8 cellular contexts compared by ENCODE assay signal in the genomic region with DNA sequence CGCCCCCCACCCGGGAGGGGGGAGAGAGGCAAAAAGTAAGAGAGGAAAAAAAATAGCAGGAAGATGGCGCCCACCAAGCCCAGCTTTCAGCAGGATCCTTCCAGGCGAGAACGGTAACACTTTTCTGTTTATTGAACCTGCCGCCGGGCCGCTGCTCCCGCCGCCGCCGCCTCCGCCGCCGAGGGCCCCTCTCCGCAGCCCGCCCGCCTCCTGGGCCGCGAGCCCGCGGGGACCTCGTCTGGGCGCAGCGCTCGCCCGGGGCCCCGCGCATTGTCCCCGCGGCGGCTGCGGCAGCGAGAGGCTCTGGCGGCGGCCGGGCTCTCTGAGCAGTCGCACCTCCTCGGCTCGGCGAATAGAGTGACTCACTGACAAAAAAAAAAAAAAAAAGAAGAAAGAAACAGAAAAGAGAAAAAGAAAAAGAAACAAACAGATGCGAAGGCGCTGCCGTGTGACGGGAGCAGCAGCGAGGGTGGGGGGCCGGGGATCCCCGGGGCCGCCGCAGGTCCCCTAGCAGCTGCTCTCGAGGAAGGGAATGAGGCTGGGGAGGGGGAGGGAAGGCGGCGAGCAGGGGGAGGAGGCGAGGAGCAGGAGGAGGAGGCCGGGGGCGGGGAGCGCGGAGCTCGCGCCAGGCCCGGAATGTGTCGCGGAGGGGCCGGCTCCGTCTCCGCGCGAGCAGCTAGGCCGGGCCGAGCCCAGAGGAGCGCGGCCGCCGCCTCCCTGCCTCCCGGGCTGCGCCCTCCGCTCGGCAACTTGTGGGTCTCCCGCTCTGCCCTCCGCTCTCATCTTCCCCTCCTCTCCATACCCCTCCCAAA. TPM values are rescaled to one million over a fixed set of nuclear protein-coding genes. Genes with fewer than 3 reads are reported as not detected.
DNase-seq lines count a peak whose midpoint lies in the region; ATAC-seq, FAIRE-seq and TF ChIP-seq lines count a peak whose summit lies in the region.

No MANE protein-coding gene starts in this region.

- peaks cover 5% of the 10 kb centered on the region for H3K4me1 Mint-ChIP-seq in activated CD8-positive, alpha-beta memory T cell treated with anti-CD3 and anti-CD28 coated beads, Interleukin-2, amount 10 ng/mL, durations not matched to agents 7 days and 5 days
- H3K4me1 Mint-ChIP-seq in naive thymus-derived CD8-positive, alpha-beta T cell = peaks cover 5 to 25% (median 13%) of the 10 kb centered on the region in 4 donors

- peaks cover 1% of the 10 kb centered on the region for H3K36me3 Mint-ChIP-seq in activated CD8-positive, alpha-beta memory T cell treated with anti-CD3 and anti-CD28 coated beads, Interleukin-2, amount 10 ng/mL, durations not matched to agents 7 days and 5 days
- H3K36me3 Mint-ChIP-seq in naive thymus-derived CD8-positive, alpha-beta T cell = peaks cover 0 to 12% (median 9%) of the 10 kb centered on the region in 3 donors

- peak overlapping the region; percentile 43 for H3K4me3 Mint-ChIP-seq in activated CD8-positive, alpha-beta memory T cell treated with anti-CD3 and anti-CD28 coated beads, Interleukin-2, amount 10 ng/mL, durations not matched to agents 7 days and 5 days
- peak overlapping the region; percentile 65 to 89 (median 84) for H3K4me3 Mint-ChIP-seq in naive thymus-derived CD8-positive, alpha-beta T cell

- no peak for TF ChIP-seq CTCF in foreskin fibroblast (IDR thresholded peaks at IDR 0.05; ENCODE audit: low read depth, low read length)

- POLR2A ChIA-PET in naive thymus-derived CD8-positive, alpha-beta T cell (lab: Charles Lee) = interaction anchor here (0.7 kb wide), 1 partner anchor 1914 kb away, joined by 5 read pairs; the partner anchor contains the start of gene AP4S1

- peak overlapping the region; percentile 52 to 59 for H3K4me3 ChIP-seq in foreskin fibroblast (ENCODE audit: low read depth in 1 of 2, low read length in 2 of 2)

- no peak overlapping the region for H3K27ac Mint-ChIP-seq in activated CD8-positive, alpha-beta memory T cell treated with anti-CD3 and anti-CD28 coated beads, Interleukin-2, amount 10 ng/mL, durations not matched to agents 7 days and 5 days
- H3K27ac Mint-ChIP-seq in naive thymus-derived CD8-positive, alpha-beta T cell = peak overlapping the region in 2 of 10 donors; percentile 36 to 78

- no peak for FAIRE-seq in urothelium cell line (lab: Jason Lieb, UNC)

- H3K9me3 Mint-ChIP-seq in activated CD8-positive, alpha-beta memory T cell treated with anti-CD3 and anti-CD28 coated beads, Interleukin-2, amount 10 ng/mL, durations not matched to agents 7 days and 5 days (ENCODE audit: low read depth) = peaks cover 1% of the 10 kb centered on the region
- H3K9me3 Mint-ChIP-seq in naive thymus-derived CD8-positive, alpha-beta T cell = peaks cover 0 to 6% (median 0%) of the 10 kb centered on the region in 9 donors

- peak; percentile 11 for DNase-seq in activated naive CD4-positive, alpha-beta T cell treated with Interleukin-2 at 50 U/mL for 16 hours
- DNase-seq in activated naive CD4-positive, alpha-beta T cell (lab: John Stamatoyannopoulos, UW) = no peak
- DNase-seq in NCI-H1105 (lab: John Stamatoyannopoulos, UW) = peak; percentile 60
- DNase-seq in activated CD8-positive, alpha-beta memory T cell treated with anti-CD3 and anti-CD28 coated beads, Interleukin-2, amount 10 ng/mL, durations not matched to agents 7 days and 5 days = no peak
- DNase-seq in foreskin fibroblast = peak; percentile 47 to 85
- DNase-seq in naive thymus-derived CD8-positive, alpha-beta T cell = peak in 3 of 10 donors; percentile 5 to 7 (median 7)
- peak; percentile 82 for DNase-seq in urothelium cell line (ENCODE audit: low spot score)

- H3K27me3 Mint-ChIP-seq in activated CD8-positive, alpha-beta memory T cell treated with anti-CD3 and anti-CD28 coated beads, Interleukin-2, amount 10 ng/mL, durations not matched to agents 7 days and 5 days = peaks cover 56% of the 10 kb centered on the region
- peaks cover 34 to 89% (median 56%) of the 10 kb centered on the region in 5 donors for H3K27me3 Mint-ChIP-seq in naive thymus-derived CD8-positive, alpha-beta T cell

- peak; percentile 36 for ATAC-seq in activated CD8-positive, alpha-beta memory T cell treated with anti-CD3 and anti-CD28 coated beads, Interleukin-2, amount 10 ng/mL, durations not matched to agents 7 days and 5 days
- ATAC-seq in naive thymus-derived CD8-positive, alpha-beta T cell = peak; percentile 35 to 44
- no peak for ATAC-seq in HG03196 (IDR thresholded peaks at IDR 0.05; ENCODE audit: unreplicated experiment)

- CTCF ChIA-PET in activated CD8-positive, alpha-beta memory T cell treated with anti-CD3 and anti-CD28 coated beads, Interleukin-2, amount 10 ng/mL, durations not matched to agents 7 days and 5 days (lab: Charles Lee) = no interaction called here

RNA-seq across cellular contexts. Expression of gene NPAS3, which starts 0.8 kb away (rescaled TPM):
- not detected for total RNA-seq in activated CD8-positive, alpha-beta memory T cell treated with anti-CD3 and anti-CD28 coated beads, Interleukin-2, amount 10 ng/mL, durations not matched to agents 7 days and 5 days
- not detected for total RNA-seq in naive thymus-derived CD8-positive, alpha-beta T cell
- polyA plus RNA-seq in naive thymus-derived CD8-positive, alpha-beta T cell = not detected

Comparison
In these comparisons a context has a peak if more than half of its experiments do, and no peak if none do; other contexts are left out.
1. DNase-seq: peak in activated naive CD4-positive, alpha-beta T cell treated with Interleukin-2 at 50 U/mL for 16 hours (single experiment), NCI-H1105 (single experiment), foreskin fibroblast (2 of 2) and urothelium cell line (single experiment); none in activated naive CD4-positive, alpha-beta T cell (0 of 4) and activated CD8-positive, alpha-beta memory T cell treated with anti-CD3 and anti-CD28 coated beads, Interleukin-2, amount 10 ng/mL, durations not matched to agents 7 days and 5 days (single experiment).